ENCODE assay signal across 9 cellular contexts in the genomic region with DNA sequence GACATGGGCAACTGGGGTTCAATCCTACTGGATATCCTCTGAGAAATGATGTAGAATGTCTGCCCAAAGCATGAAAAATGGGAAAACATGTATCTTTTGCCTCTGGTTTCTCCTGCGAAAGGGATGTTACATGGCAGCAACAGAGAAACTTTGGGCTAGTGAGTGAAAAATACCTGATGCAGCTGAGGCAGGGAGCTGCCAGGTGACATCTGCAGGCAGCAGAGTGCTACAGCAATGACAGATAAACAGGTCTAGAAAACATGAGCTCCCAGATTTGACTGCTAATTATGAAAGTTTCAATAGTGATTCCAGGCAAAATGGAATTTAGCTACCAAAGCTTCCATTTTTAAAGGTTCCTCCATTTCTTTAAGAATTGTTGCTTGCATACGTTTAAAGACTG. TPM values are rescaled to one million over a fixed set of nuclear protein-coding genes. Genes with fewer than 3 reads are reported as not detected.
A peak's percentile ranks its signal among the peaks of the same experiment; 100 is the strongest.
DNase-seq lines count a peak whose midpoint lies in the region; ATAC-seq and TF ChIP-seq lines count a peak whose summit lies in the region.
"Had no signal": no experiment of that assay in that cellular context is flagged by ENCODE, and none has a peak within 500 bp of the region (broad histone marks: within the 10 kb centered on the region; RNA-seq: fewer than 3 reads in every experiment).

No MANE protein-coding gene starts in this region.

- H3K27ac Mint-ChIP-seq in activated T-helper 17 cell treated with anti-CD3 and anti-CD28 coated beads, Interleukin-2, amount 50 U/mL, for 72 hours = no peak overlapping the region

- peak overlapping the region; percentile 71 for H3K4me2 ChIP-seq in PC-3 (ENCODE audit: low read length)

- H3K4me1 Mint-ChIP-seq in activated T-helper 17 cell treated with anti-CD3 and anti-CD28 coated beads, Interleukin-2, amount 50 U/mL, for 72 hours = no peaks in the 10 kb centered on the region

- intact Hi-C loops in A673 (cut with micrococcal nuclease; ENCODE audit: unreplicated experiment) (no loop called here), PC-3 (cut with micrococcal nuclease) (loop anchor here (1.0 to 10.0 kb wide), 6 partner anchors 48 to 270 kb away; no protein-coding TSS in a partner anchor)

- POLR2A ChIA-PET in A673 (lab: Charles Lee; ENCODE audit: low non-redundant PET) = no interaction called here
- POLR2A ChIA-PET in PC-3 (lab: Charles Lee; ENCODE audit: unreplicated experiment) = interaction anchor here (0.6 to 0.7 kb wide), 2 partner anchors 131 to 443 kb away, joined by 3 to 5 read pairs; no protein-coding TSS in a partner anchor

- H3K4me3 Mint-ChIP-seq in activated T-helper 17 cell treated with anti-CD3 and anti-CD28 coated beads, Interleukin-2, amount 50 U/mL, for 72 hours = no peak overlapping the region

- BruUV-seq in A673 (replicated peaks; lab: Mats Ljungman, UMichigan) (no TSS peak), PC-3 (replicated peaks; lab: Mats Ljungman, UMichigan) (no TSS peak)

- H3K4me3 ChIP-seq in A673 (ENCODE audit: low read depth, low read length, poor library complexity, severe bottlenecking) = no peak overlapping the region
- H3K4me3 ChIP-seq in PC-3 (ENCODE audit: low read length) = peak overlapping the region; percentile 6; the same call in 1 of the 2 replicates

- no peaks in the 10 kb centered on the region for H4K20me1 ChIP-seq in PC-3 (ENCODE audit: low read length)

- ATAC-seq in PC-3 = peak; percentile 11; the same call in 1 of the 2 replicates
- ATAC-seq in activated T-helper 17 cell treated with anti-CD3 and anti-CD28 coated beads, Interleukin-2, amount 50 U/mL, for 72 hours (replicated peaks) = no peak
- no peak for ATAC-seq in HG03378 (IDR thresholded peaks at IDR 0.05; ENCODE audit: unreplicated experiment)

- H3K9me3 ChIP-seq in A673 (ENCODE audit: low read depth, low read length, poor library complexity, severe bottlenecking) = no peaks in the 10 kb centered on the region
- H3K9me3 ChIP-seq in PC-3 (ENCODE audit: low read length) = no peaks in the 10 kb centered on the region

- no peaks in the 10 kb centered on the region for H3K9me2 ChIP-seq in PC-3 (replicated peaks; ENCODE audit: low read length)

- peak overlapping the region; percentile 67; the same call in 1 of the 2 replicates for H2AFZ ChIP-seq in PC-3 (ENCODE audit: low read length)

- H3K9me3 Mint-ChIP-seq in activated T-helper 17 cell treated with anti-CD3 and anti-CD28 coated beads, Interleukin-2, amount 50 U/mL, for 72 hours = no peaks in the 10 kb centered on the region

- DNase-seq in A673 (ENCODE audit: low spot score) (no peak), PC-3 (peak; percentile 73), iPS-NIHi7 (ENCODE audit: extremely low spot score) (peak; percentile 52), NOMO-1 (lab: John Stamatoyannopoulos, UW; ENCODE audit: unreplicated experiment in 2 of 2) (no peak), KG1 (lab: John Stamatoyannopoulos, UW) (no peak)
- DNase-seq: GDM1 had no signal

- peak overlapping the region; percentile 55 for H3K9ac ChIP-seq in PC-3 (ENCODE audit: low read length)

- H3K4me1 ChIP-seq in A673 (ENCODE audit: insufficient read depth, low read length, poor library complexity, severe bottlenecking) (no peaks in the 10 kb centered on the region), PC-3 (ENCODE audit: insufficient read depth, low read length) (peaks cover 70% of the 10 kb centered on the region)

- TF ChIP-seq CTCF in A673 (conservative IDR thresholded peaks at IDR 0.05; ENCODE audit: low read depth, low read length) (0 out of 2 replicates have a peak, but pooled peaks have one; percentile 12), GM12873 (IDR thresholded peaks at IDR 0.05; ENCODE audit: insufficient read depth, low read depth, low read length, missing control alignments) (peak; percentile 48), PC-3 (conservative IDR thresholded peaks at IDR 0.05; ENCODE audit: low read depth, low read length) (peak; percentile 93)

- no peaks in the 10 kb centered on the region for H3K36me3 Mint-ChIP-seq in activated T-helper 17 cell treated with anti-CD3 and anti-CD28 coated beads, Interleukin-2, amount 50 U/mL, for 72 hours (ENCODE audit: low read depth)

- no peak overlapping the region for H3K27ac ChIP-seq in A673 (ENCODE audit: low read depth, low read length, poor library complexity, severe bottlenecking)
- peak overlapping the region; percentile 82 for H3K27ac ChIP-seq in PC-3 (ENCODE audit: low read length)

- no peaks in the 10 kb centered on the region for H3F3A ChIP-seq in PC-3 (ENCODE audit: low read length, unreplicated experiment)

- H3K27me3 Mint-ChIP-seq in activated T-helper 17 cell treated with anti-CD3 and anti-CD28 coated beads, Interleukin-2, amount 50 U/mL, for 72 hours = peaks cover 5% of the 10 kb centered on the region

- CTCF ChIA-PET in A673 (lab: Charles Lee) = no interaction called here
- CTCF ChIA-PET in PC-3 (lab: Charles Lee) = interaction anchor here (0.5 to 1.3 kb wide), 20 partner anchors 11 to 640 kb away, joined by 3 to 10 read pairs (median 4); partner anchors contain the start of gene PF4V1

- H3K36me3 ChIP-seq in A673 (ENCODE audit: insufficient read depth, low read length, poor library complexity, severe bottlenecking) (no peaks in the 10 kb centered on the region), PC-3 (ENCODE audit: low read depth, low read length) (no peaks in the 10 kb centered on the region)

- H3K27me3 ChIP-seq in A673 (replicated peaks; ENCODE audit: insufficient read depth, low read depth, low read length, poor library complexity) (no peaks in the 10 kb centered on the region), PC-3 (ENCODE audit: low read length) (no peaks in the 10 kb centered on the region)

- H3K79me2 ChIP-seq in PC-3 (ENCODE audit: low read length) = no peaks in the 10 kb centered on the region

RNA-seq across cellular contexts. Expression of gene CXCL1, which starts 4.8 kb away (rescaled TPM):
- 0.45 TPM in 1 of 2 replicates, not detected in the other for total RNA-seq in A673 (2021)
- total RNA-seq in PC-3 (2014; rRNA removed) = 239 and 267 TPM in 2 replicates
- total RNA-seq in activated T-helper 17 cell treated with anti-CD3 and anti-CD28 coated beads, Interleukin-2, amount 50 U/mL, for 72 hours = not detected

RNA-seq across cellular contexts. Expression of gene PF4V1, which starts 11.3 kb away (rescaled TPM):
- total RNA-seq in A673 (2021) = not detected in 2 replicates
- not detected in 2 replicates for total RNA-seq in PC-3 (2014; rRNA removed)
- not detected for total RNA-seq in activated T-helper 17 cell treated with anti-CD3 and anti-CD28 coated beads, Interleukin-2, amount 50 U/mL, for 72 hours

RNA-seq across cellular contexts. Expression of gene CXCL6, which starts 27.9 kb away (rescaled TPM):
- total RNA-seq in A673 (2021) (0.28 and 0.56 TPM in 2 replicates), PC-3 (2014; rRNA removed) (23.4 and 25.7 TPM in 2 replicates)
- total RNA-seq in activated T-helper 17 cell treated with anti-CD3 and anti-CD28 coated beads, Interleukin-2, amount 50 U/mL, for 72 hours = not detected

Comparison
In these comparisons a context has a peak if more than half of its experiments do, and no peak if none do; other contexts are left out.
1. DNase-seq: peak in PC-3 (single experiment) and iPS-NIHi7 (single experiment); none in A673 (single experiment), NOMO-1 (0 of 2) and KG1 (single experiment).
2. CTCF ChIP-seq: peak in every context shown above with its lines; median percentile 93 in PC-3; 48 in GM12873; 12 in A673.
3. RNA of gene CXCL1, which starts 4.8 kb away (total RNA-seq): 239 to 267 TPM in PC-3; 0.45 TPM in A673 and not detected in activated T-helper 17 cell treated with anti-CD3 and anti-CD28 coated beads, Interleukin-2, amount 50 U/mL, for 72 hours; every median in the first group is over 100 times any median in the second.
4. RNA of gene CXCL6, which starts 27.9 kb away (total RNA-seq): 23.4 to 25.7 TPM in PC-3; 0.28 to 0.56 TPM in A673 and not detected in activated T-helper 17 cell treated with anti-CD3 and anti-CD28 coated beads, Interleukin-2, amount 50 U/mL, for 72 hours; every median in the first group is over 10 times any median in the second.